38 cellular contexts compared by ENCODE assay signal in genomic region chr9:122173670-122174069, GRCh38. TPM values are rescaled to one million over a fixed set of nuclear protein-coding genes. Genes with fewer than 3 reads are reported as not detected.
"Had no signal": no experiment of that assay in that cellular context is flagged by ENCODE, and none has a peak within 500 bp of the region (broad histone marks: within the 10 kb centered on the region; RNA-seq: fewer than 3 reads in every experiment).

No MANE protein-coding gene starts in this region.

- H3K9ac ChIP-seq: KMS-11 had no signal

- H3K4me3 ChIP-seq: MG63 had no signal

- DNase-seq: Karpas-422, Kasumi-1, KG1, MG63, MM.1S, NCI-H1048, NCI-H1092, NCI-H1092 treated with DMSO at 0.1 percent for 48 hours, NCI-H1105, NCI-H1105 treated with DMSO at 0.1 percent for 48 hours, NCI-H1417, NCI-H1417 treated with DMSO at 0.1 percent for 48 hours, NCI-H1436, NCI-H1436 treated with DMSO at 0.1 percent for 48 hours, NCI-H146, NCI-H1694, NCI-H1694 treated with DMSO at 0.1 percent for 48 hours, NCI-H187, NCI-H187 treated with DMSO at 0.1 percent for 48 hours, NCI-H1930, NCI-H2029, NCI-H2029 treated with DMSO at 0.1 percent for 48 hours, NCI-H2081, NCI-H2081 treated with DMSO at 0.1 percent for 48 hours, NCI-H2107, NCI-H2171, NCI-H2171 treated with DMSO at 0.1 percent for 48 hours, NCI-H2227 treated with DMSO at 0.1 percent for 48 hours, NCI-H226, NCI-H345, NCI-H446, NCI-H446 treated with DMSO at 0.1 percent for 48 hours, NCI-H510A had no signal

- H3K9me3 ChIP-seq: MG63 had no signal

- H3K4me2 ChIP-seq: KMS-11 had no signal

- H3K27ac ChIP-seq: KMS-11 had no signal

- H3K36me3 ChIP-seq: MG63 had no signal

RNA-seq across cellular contexts. Expression of gene MORN5, which starts 14.0 kb away (rescaled TPM):
- total RNA-seq: LHCN-M2, M059J, MCF 10A, NCI-H460 had no signal

RNA-seq across cellular contexts. Expression of gene LHX6, which starts 55.1 kb away (rescaled TPM):
- total RNA-seq: LHCN-M2 had no signal
